Comparison of ENCODE assay signal across 11 cellular contexts in genomic region chr12:101172316-101172715, GRCh38.
DNase-seq lines count a peak whose midpoint lies in the region; ATAC-seq, FAIRE-seq and TF ChIP-seq lines count a peak whose summit lies in the region.
"Had no signal": no experiment of that assay in that cellular context is flagged by ENCODE, and none has a peak within 500 bp of the region (broad histone marks: within the 10 kb centered on the region; RNA-seq: fewer than 3 reads in every experiment).

No MANE protein-coding gene starts in this region.

- ATAC-seq in GM19452 (IDR thresholded peaks at IDR 0.05; ENCODE audit: unreplicated experiment): no peak
- ATAC-seq: activated naive CD4-positive, alpha-beta T cell treated with anti-CD3 and anti-CD28 coated beads, Interleukin-2, amount 50 U/mL, for 72 hours; natural killer cell had no signal

- peak; percentile 33 for TF ChIP-seq CTCF in GM13977 (IDR thresholded peaks at IDR 0.05; ENCODE audit: extremely low read depth, insufficient read depth, missing control alignments)

- in situ Hi-C loops in GM13977 (cut with MboI; ENCODE audit: low pct_unique_long_range_greater_than_20kb, low sequenced_read_pairs, unreplicated experiment): no loop called here

- no peak for FAIRE-seq in GM19239 (lab: Jason Lieb, UNC)

- DNase-seq in 8988T (peak; percentile 25), GM13977 (ENCODE audit: low spot score) (peak; percentile 9), RPMI8226 (peak; percentile 47), iPS DF 4.7 (ENCODE audit: extremely low read depth, low spot score) (peak; percentile 66), NCI-H2171 (lab: John Stamatoyannopoulos, UW) (no peak), epidermal melanocyte (ENCODE audit: insufficient read length, low spot score) (no peak), GM19239 (ENCODE audit: insufficient read length, low spot score) (no peak)
- DNase-seq: Calu3, natural killer cell had no signal

Comparison
In these comparisons a context has a peak if more than half of its experiments do, and no peak if none do; other contexts are left out.
1. DNase-seq: peak in 8988T (single experiment), GM13977 (single experiment), RPMI8226 (single experiment) and iPS DF 4.7 (single experiment); none in NCI-H2171 (single experiment), epidermal melanocyte (single experiment) and GM19239 (single experiment).